13 cellular contexts compared by ENCODE assay signal in genomic region chr17:58693751-58694150, GRCh38. TPM values are rescaled to one million over a fixed set of nuclear protein-coding genes. Genes with fewer than 3 reads are reported as not detected.
A peak's percentile ranks its signal among the peaks of the same experiment; 100 is the strongest.
DNase-seq lines count a peak whose midpoint lies in the region; ATAC-seq and TF ChIP-seq lines count a peak whose summit lies in the region.
"Had no signal": no experiment of that assay in that cellular context is flagged by ENCODE, and none has a peak within 500 bp of the region (broad histone marks: within the 10 kb centered on the region; RNA-seq: fewer than 3 reads in every experiment).

No MANE protein-coding gene starts in this region.

- DNase-seq in WERI-Rb-1 (no peak), fibroblast of the aortic adventitia (ENCODE audit: low read depth) (peak; percentile 9), cortex of kidney (lab: John Stamatoyannopoulos, UW) (no peak), NOMO-1 (lab: John Stamatoyannopoulos, UW; ENCODE audit: unreplicated experiment in 2 of 2) (no peak), left ventricle myocardium superior (no peak)
- DNase-seq: activated effector memory CD4-positive, alpha-beta T cell treated with anti-CD3 and anti-CD28 coated beads, Interleukin-2, amount 50 U/mL, for 16 hours; H9; right cardiac atrium; stimulated activated CD8-positive, alpha-beta memory T cell treated with anti-CD3 and anti-CD28 coated beads, Interleukin-4, amount 100 ng/mL, for 48 hours had no signal

- peaks cover 26% of the 10 kb centered on the region for H3K79me2 ChIP-seq in ACC112 (ENCODE audit: control insufficient read depth, insufficient read depth, low read length, unreplicated experiment)

- H3K9me3 ChIP-seq in WERI-Rb-1 (ENCODE audit: severe bottlenecking), result peaks cover 3% of the 10 kb centered on the region

- H2AFZ ChIP-seq in ACC112 (ENCODE audit: low read length, unreplicated experiment), result no peak overlapping the region

- peaks cover 16% of the 10 kb centered on the region for H3K4me1 ChIP-seq in ACC112 (ENCODE audit: control insufficient read depth, insufficient read depth, low read length, unreplicated experiment)

- H3K27ac ChIP-seq in ACC112 (ENCODE audit: low read depth, low read length), result no peak overlapping the region
- no peak overlapping the region for H3K27ac ChIP-seq in WERI-Rb-1

- H3K36me3 ChIP-seq in ACC112 (ENCODE audit: insufficient read depth, low read length) (no peaks in the 10 kb centered on the region), WERI-Rb-1 (peaks cover 38% of the 10 kb centered on the region)

- intact Hi-C loops in left ventricle myocardium superior (cut with micrococcal nuclease), result no loop called here

- ATAC-seq in left ventricle myocardium superior (no peak), GM21423 (IDR thresholded peaks at IDR 0.05; ENCODE audit: unreplicated experiment) (no peak)
- ATAC-seq: left lobe of liver, right cardiac atrium had no signal

- peak overlapping the region; percentile 96 for H3K4me3 ChIP-seq in ACC112 (ENCODE audit: low read depth, low read length)
- H3K4me3 ChIP-seq in GM12875 (ENCODE audit: low read depth, low read length), result peak overlapping the region; percentile 65
- H3K4me3 ChIP-seq in WERI-Rb-1 (ENCODE audit: low read depth, low read length), result peak overlapping the region; percentile 77
- no peak overlapping the region for H3K4me3 ChIP-seq in fibroblast of the aortic adventitia (ENCODE audit: low read depth, low read length)

- no peaks in the 10 kb centered on the region for H3K27me3 ChIP-seq in ACC112 (ENCODE audit: insufficient read depth, low read length)
- H3K27me3 ChIP-seq in WERI-Rb-1 (ENCODE audit: insufficient read depth, low read depth, severe bottlenecking), result no peaks in the 10 kb centered on the region

- TF ChIP-seq CTCF in GM12875 (IDR thresholded peaks at IDR 0.05; ENCODE audit: borderline replicate concordance, insufficient read depth, low read depth, low read length) (no peak), WERI-Rb-1 (IDR thresholded peaks at IDR 0.05; ENCODE audit: low read depth, low read length) (no peak), fibroblast of the aortic adventitia (IDR thresholded peaks at IDR 0.05; ENCODE audit: insufficient read depth, low read length) (no peak)

RNA-seq across cellular contexts. Expression of gene RAD51C, which starts 1.3 kb away (rescaled TPM):
- total RNA-seq in fibroblast of the aortic adventitia (ENCODE audit: low replicate concordance), result 4.3 and 35.2 TPM in 2 replicates
- 39.4 TPM for total RNA-seq in left ventricle myocardium superior

RNA-seq across cellular contexts. Expression of gene TEX14, which starts 1.9 kb away (rescaled TPM):
- not detected in 2 replicates for total RNA-seq in fibroblast of the aortic adventitia (ENCODE audit: low replicate concordance)
- 0.15 TPM for total RNA-seq in left ventricle myocardium superior
